14 cellular contexts compared by ENCODE assay signal in the genomic region with DNA sequence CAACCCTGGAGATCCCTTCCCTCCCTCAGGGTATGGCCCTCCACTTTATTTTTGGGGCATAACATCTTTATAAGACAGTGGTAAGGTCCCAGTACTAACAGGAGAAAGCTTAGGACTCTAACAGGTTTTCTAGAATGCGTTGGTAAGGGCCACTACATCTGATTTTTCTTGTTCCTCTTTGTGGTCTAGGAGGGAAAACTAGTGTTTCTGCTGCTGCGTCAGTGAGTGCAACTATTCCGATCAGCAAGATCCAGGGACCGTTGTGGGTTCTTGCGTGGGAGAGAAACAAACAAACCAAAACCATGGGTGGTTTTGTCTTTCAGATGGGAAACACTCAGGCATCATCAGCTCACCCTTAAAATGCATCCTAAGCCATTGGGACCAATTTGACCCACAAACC.
A peak's percentile ranks its signal among the peaks of the same experiment; 100 is the strongest.
DNase-seq lines count a peak whose midpoint lies in the region; ATAC-seq, FAIRE-seq and TF ChIP-seq lines count a peak whose summit lies in the region.
"Had no signal": no experiment of that assay in that cellular context is flagged by ENCODE, and none has a peak within 500 bp of the region (broad histone marks: within the 10 kb centered on the region; RNA-seq: fewer than 3 reads in every experiment).

No MANE protein-coding gene starts in this region.

- H3K27ac Mint-ChIP-seq in type B pancreatic cell, result no peak overlapping the region

- H3K4me1 ChIP-seq in kidney (ENCODE audit: control insufficient read depth in 1 of 2, insufficient read depth in 1 of 2, low read depth in 1 of 2, low read length in 2 of 2), result no peaks in the 10 kb centered on the region
- H3K4me1 ChIP-seq: heart left ventricle had no signal

- no peaks in the 10 kb centered on the region for H3K9me3 ChIP-seq in kidney (ENCODE audit: control insufficient read depth in 1 of 2, low read length in 2 of 2)

- no peaks in the 10 kb centered on the region for H3K4me1 Mint-ChIP-seq in type B pancreatic cell (ENCODE audit: unreplicated experiment)

- DNase-seq in stimulated activated CD4-positive, alpha-beta T cell treated with anti-CD3 and anti-CD28 coated beads, Interleukin-15, amount 100 ng/mL, for 24 hours, result peak; percentile 8
- DNase-seq in stimulated activated CD4-positive, alpha-beta T cell treated with anti-CD3 and anti-CD28 coated beads, Interleukin-12 subunit alpha, Interleukin-12 subunit beta, amount 100 ng/mL, for 4 hours, result no peak
- DNase-seq in NOMO-1 treated with dmso at 0.1 percent for 144 hours (lab: John Stamatoyannopoulos, UW; ENCODE audit: unreplicated experiment) (peak; percentile 8), type B pancreatic cell (ENCODE audit: extremely low spot score, unreplicated experiment) (no peak), globus pallidus (ENCODE audit: low spot score) (no peak), kidney (no peak)
- DNase-seq: activated CD4-positive, alpha-beta T cell treated with anti-CD3 and anti-CD28 coated beads for 1 hour; amygdala; DMS 273 treated with DMSO at 0.1 percent for 48 hours; heart left ventricle; left cardiac atrium; NCI-H2171 treated with DMSO at 0.1 percent for 48 hours had no signal

- ATAC-seq in HG02973 (IDR thresholded peaks at IDR 0.05; ENCODE audit: unreplicated experiment), result peak; percentile 73
- ATAC-seq in HG03108 (IDR thresholded peaks at IDR 0.05; ENCODE audit: unreplicated experiment), result no peak
- ATAC-seq: heart left ventricle, left cardiac atrium had no signal

- no peak overlapping the region for H3K4me3 Mint-ChIP-seq in type B pancreatic cell

- H3K9ac ChIP-seq in kidney (ENCODE audit: low read length in 2 of 2), result no peak overlapping the region

- no peak overlapping the region for H3K27ac ChIP-seq in kidney (ENCODE audit: low read depth in 2 of 2, low read length in 2 of 2)
- H3K27ac ChIP-seq: heart left ventricle had no signal

- no peak for TF ChIP-seq CTCF in type B pancreatic cell (conservative IDR thresholded peaks at IDR 0.05)
- TF ChIP-seq CTCF in kidney (IDR thresholded peaks at IDR 0.05; ENCODE audit: borderline replicate concordance, extremely low read depth, insufficient read depth), result no peak

- no peaks in the 10 kb centered on the region for H3K36me3 Mint-ChIP-seq in type B pancreatic cell

- no peaks in the 10 kb centered on the region for H3K27me3 Mint-ChIP-seq in type B pancreatic cell

- no peak for FAIRE-seq in kidney (lab: Jason Lieb, UNC)

- intact Hi-C loops in kidney (cut with DNase I), result no loop called here

- H3K9me3 Mint-ChIP-seq in type B pancreatic cell, result peaks cover 8% of the 10 kb centered on the region

- no peak overlapping the region for H3K4me3 ChIP-seq in kidney (ENCODE audit: low read length in 2 of 2)
- H3K4me3 ChIP-seq: heart left ventricle had no signal

- no peaks in the 10 kb centered on the region for H3K36me3 ChIP-seq in kidney (ENCODE audit: control insufficient read depth in 1 of 2, insufficient read depth in 2 of 2, low read length in 2 of 2)
- H3K36me3 ChIP-seq: heart left ventricle had no signal

Comparison
In these comparisons a context has a peak if more than half of its experiments do, and no peak if none do; other contexts are left out.
1. DNase-seq: peak in stimulated activated CD4-positive, alpha-beta T cell treated with anti-CD3 and anti-CD28 coated beads, Interleukin-15, amount 100 ng/mL, for 24 hours (single experiment) and NOMO-1 treated with dmso at 0.1 percent for 144 hours (single experiment); none in stimulated activated CD4-positive, alpha-beta T cell treated with anti-CD3 and anti-CD28 coated beads, Interleukin-12 subunit alpha, Interleukin-12 subunit beta, amount 100 ng/mL, for 4 hours (single experiment), type B pancreatic cell (single experiment), globus pallidus (single experiment) and kidney (single experiment).